13 cellular contexts compared by ENCODE assay signal in genomic region chr6:26028753-26029569, GRCh38. TPM values are rescaled to one million over a fixed set of nuclear protein-coding genes. Genes with fewer than 3 reads are reported as not detected.
A peak's percentile ranks its signal among the peaks of the same experiment; 100 is the strongest.
DNase-seq lines count a peak whose midpoint lies in the region; ATAC-seq and TF ChIP-seq lines count a peak whose summit lies in the region.
"Had no signal": no experiment of that assay in that cellular context is flagged by ENCODE, and none has a peak within 500 bp of the region (broad histone marks: within the 10 kb centered on the region; RNA-seq: fewer than 3 reads in every experiment).

No MANE protein-coding gene starts in this region.

- in situ Hi-C loops in SK-MEL-5 (cut with HindIII; ENCODE audit: low pct_unique_long_range_greater_than_20kb, low sequenced_read_pairs), result no loop called here

- POLR2A ChIA-PET in A673 (lab: Charles Lee; ENCODE audit: low non-redundant PET), result no interaction called here

- H3K4me3 ChIP-seq in A673 (ENCODE audit: low read depth, low read length, poor library complexity, severe bottlenecking), result no peak overlapping the region
- H3K4me3 ChIP-seq in GM23338, result peak overlapping the region; percentile 80
- no peak overlapping the region for H3K4me3 ChIP-seq in hepatocyte
- no peak overlapping the region for H3K4me3 ChIP-seq in colonic mucosa
- H3K4me3 ChIP-seq: esophagus muscularis mucosa, sigmoid colon had no signal

- peaks cover 8% of the 10 kb centered on the region; the same call in 1 of the 2 replicates for H3F3A ChIP-seq in GM23338 (replicated peaks; ENCODE audit: low read depth)

- H4K20me1 ChIP-seq in GM23338 (replicated peaks; ENCODE audit: insufficient read depth) (no peaks in the 10 kb centered on the region), hepatocyte (ENCODE audit: insufficient read depth, poor library complexity, severe bottlenecking) (no peaks in the 10 kb centered on the region)

- H3K9me3 Mint-ChIP-seq in GM23338, result peaks cover 11% of the 10 kb centered on the region; the same call in 1 of the 3 replicates

- BruUV-seq in A673 (replicated peaks; lab: Mats Ljungman, UMichigan), result no TSS peak

- TF ChIP-seq CTCF in A673 (conservative IDR thresholded peaks at IDR 0.05; ENCODE audit: low read depth, low read length) (no peak), GM23338 (conservative IDR thresholded peaks at IDR 0.05; ENCODE audit: low read depth in 2 of 2) (no peak), hepatocyte (IDR thresholded peaks at IDR 0.05; ENCODE audit: poor library complexity) (no peak), colonic mucosa (IDR thresholded peaks at IDR 0.05) (no peak)

- WGBS in hepatocyte (ENCODE audit: low lambda C conversion rate, missing lambda C conversion rate), result 27% methylated on average over 10 of the region's 10 CpGs

- H3K36me3 Mint-ChIP-seq in GM23338 (ENCODE audit: low read depth), result no peaks in the 10 kb centered on the region; the same call in 2 of the 3 replicates

- ATAC-seq in GM23338, result no peak
- ATAC-seq in HG03571 (IDR thresholded peaks at IDR 0.05; ENCODE audit: unreplicated experiment), result no peak
- ATAC-seq: left colon had no signal

- peaks cover 59% of the 10 kb centered on the region for H3K4me1 Mint-ChIP-seq in GM23338

- intact Hi-C loops in A673 (cut with micrococcal nuclease; ENCODE audit: unreplicated experiment), result loop anchor here (10.0 kb wide), 2 partner anchors 176 to 1106 kb away; a partner anchor contains a TSS
- intact Hi-C loops in colonic mucosa (cut with DNase I), result no loop called here

- H3K4me3 Mint-ChIP-seq in GM23338, result peak overlapping the region; percentile 86

- DNase-seq in A673 (ENCODE audit: low spot score) (peak; percentile 26), GM23338 (ENCODE audit: low spot score) (peak; percentile 61), SK-MEL-5 (ENCODE audit: low read depth, low spot score) (peak; percentile 37), hepatocyte (ENCODE audit: low spot score) (no peak), AML-193 (lab: John Stamatoyannopoulos, UW) (no peak), colonic mucosa (no peak), DMS153 (lab: John Stamatoyannopoulos, UW) (no peak)
- DNase-seq: activated gamma-delta T cell treated with Interleukin-2 at 50 U/mL for 16 hours, DMS79 treated with DMSO at 0.1 percent for 48 hours, left colon, sigmoid colon had no signal

- no peaks in the 10 kb centered on the region for H3K79me2 ChIP-seq in GM23338 (replicated peaks; ENCODE audit: insufficient read depth)
- H3K79me2 ChIP-seq in hepatocyte, result no peaks in the 10 kb centered on the region

- no peaks in the 10 kb centered on the region for H3K27me3 ChIP-seq in A673 (replicated peaks; ENCODE audit: insufficient read depth, low read depth, low read length, poor library complexity)
- H3K27me3 ChIP-seq in GM23338 (ENCODE audit: insufficient read depth), result no peaks in the 10 kb centered on the region
- H3K27me3 ChIP-seq in hepatocyte, result no peaks in the 10 kb centered on the region
- no peaks in the 10 kb centered on the region for H3K27me3 ChIP-seq in colonic mucosa
- H3K27me3 ChIP-seq: esophagus muscularis mucosa, sigmoid colon had no signal

- H3K9me2 ChIP-seq in GM23338 (ENCODE audit: insufficient read depth), result no peaks in the 10 kb centered on the region
- H3K9me2 ChIP-seq in hepatocyte (replicated peaks; ENCODE audit: insufficient read depth), result no peaks in the 10 kb centered on the region

- peaks cover 47% of the 10 kb centered on the region for H3K27me3 Mint-ChIP-seq in GM23338 (ENCODE audit: insufficient read depth, low read depth, poor library complexity)

- peak overlapping the region; percentile 99 for H3K27ac Mint-ChIP-seq in GM23338

- H3K36me3 ChIP-seq in A673 (ENCODE audit: insufficient read depth, low read length, poor library complexity, severe bottlenecking) (no peaks in the 10 kb centered on the region), GM23338 (ENCODE audit: insufficient read depth) (no peaks in the 10 kb centered on the region), hepatocyte (replicated peaks; ENCODE audit: insufficient read depth, low read depth) (no peaks in the 10 kb centered on the region), colonic mucosa (no peaks in the 10 kb centered on the region)
- H3K36me3 ChIP-seq: esophagus muscularis mucosa, sigmoid colon had no signal

- no peaks in the 10 kb centered on the region for H3K9me3 ChIP-seq in A673 (ENCODE audit: low read depth, low read length, poor library complexity, severe bottlenecking)
- H3K9me3 ChIP-seq in hepatocyte (ENCODE audit: low read depth), result no peaks in the 10 kb centered on the region
- no peaks in the 10 kb centered on the region for H3K9me3 ChIP-seq in colonic mucosa
- H3K9me3 ChIP-seq: esophagus muscularis mucosa, sigmoid colon had no signal

- peaks cover 28% of the 10 kb centered on the region for H3K4me1 ChIP-seq in A673 (ENCODE audit: insufficient read depth, low read length, poor library complexity, severe bottlenecking)
- peaks cover 33% of the 10 kb centered on the region for H3K4me1 ChIP-seq in GM23338 (ENCODE audit: insufficient read depth)
- H3K4me1 ChIP-seq in hepatocyte (ENCODE audit: insufficient read depth), result peaks cover 17% of the 10 kb centered on the region
- H3K4me1 ChIP-seq in colonic mucosa, result peaks cover 4% of the 10 kb centered on the region

- H2AFZ ChIP-seq in GM23338, result no peak overlapping the region
- peak overlapping the region; percentile 18 for H2AFZ ChIP-seq in hepatocyte

- H3K4me2 ChIP-seq in GM23338 (peak overlapping the region; percentile 91), hepatocyte (peak overlapping the region; percentile 30)

- H3K9ac ChIP-seq in colonic mucosa (ENCODE audit: low read depth in 2 of 2, low read length in 2 of 2), result no peak overlapping the region

- H3K27ac ChIP-seq in A673 (ENCODE audit: low read depth, low read length, poor library complexity, severe bottlenecking) (peak overlapping the region; percentile 82), GM23338 (ENCODE audit: low read depth) (peak overlapping the region; percentile 98), hepatocyte (peak overlapping the region; percentile 93), colonic mucosa (no peak overlapping the region)

- CTCF ChIA-PET in A673 (lab: Charles Lee), result no interaction called here

TF ChIP-seq in GM23338, 12 proteins besides CTCF, POLR2A, EP300 and RAD21 (continues in another document):
- TF ChIP-seq ETS1 (IDR thresholded peaks at IDR 0.05) (no peak), ZNF114 (CRISPR knock-in tag; IDR thresholded peaks at IDR 0.05) (no peak), POLR2AphosphoS5 (IDR thresholded peaks at IDR 0.05; ENCODE audit: low read depth) (no peak; the same call in 1 of the 2 replicates)

RNA-seq across cellular contexts. Expression of gene HFE, which starts 58.3 kb away (rescaled TPM):
- total RNA-seq in A673 (2021) (7.8 and 11.5 TPM in 2 replicates), hepatocyte (5.6 and 7.4 TPM in 2 replicates), colonic mucosa (10 to 100 TPM; 11.1 to 11.8 TPM)
- 0.63 and 0.78 TPM in 2 replicates for total RNA-seq in GM23338 (2014; rRNA removed; shearing (Covaris generic))
- polyA plus RNA-seq in GM23338 (2016; fragmentation: Nextera tagmentation; extraction: Ambion mirVana) (0.38 and 0.53 TPM in 2 replicates), hepatocyte (3.6 and 4.5 TPM in 2 replicates)
- total RNA-seq in SK-MEL-5 (2014; rRNA removed; shearing (Covaris generic)), result 15.8 and 16.1 TPM in 2 replicates
- polyA plus RNA-seq in SK-MEL-5 (2015; cell fraction: cytosol; rRNA removed), result 16.0 and 25.4 TPM in 2 replicates
- polyA plus RNA-seq in SK-MEL-5 (2015; cell fraction: nucleus; rRNA removed), result 22.9 and 27.6 TPM in 2 replicates

Comparison
In these comparisons a context has a peak if more than half of its experiments do, and no peak if none do; other contexts are left out.
1. DNase-seq: peak in A673 (single experiment), GM23338 (single experiment) and SK-MEL-5 (single experiment); none in hepatocyte (single experiment), AML-193 (0 of 2), colonic mucosa (single experiment) and DMS153 (single experiment).